In the genomic region with DNA sequence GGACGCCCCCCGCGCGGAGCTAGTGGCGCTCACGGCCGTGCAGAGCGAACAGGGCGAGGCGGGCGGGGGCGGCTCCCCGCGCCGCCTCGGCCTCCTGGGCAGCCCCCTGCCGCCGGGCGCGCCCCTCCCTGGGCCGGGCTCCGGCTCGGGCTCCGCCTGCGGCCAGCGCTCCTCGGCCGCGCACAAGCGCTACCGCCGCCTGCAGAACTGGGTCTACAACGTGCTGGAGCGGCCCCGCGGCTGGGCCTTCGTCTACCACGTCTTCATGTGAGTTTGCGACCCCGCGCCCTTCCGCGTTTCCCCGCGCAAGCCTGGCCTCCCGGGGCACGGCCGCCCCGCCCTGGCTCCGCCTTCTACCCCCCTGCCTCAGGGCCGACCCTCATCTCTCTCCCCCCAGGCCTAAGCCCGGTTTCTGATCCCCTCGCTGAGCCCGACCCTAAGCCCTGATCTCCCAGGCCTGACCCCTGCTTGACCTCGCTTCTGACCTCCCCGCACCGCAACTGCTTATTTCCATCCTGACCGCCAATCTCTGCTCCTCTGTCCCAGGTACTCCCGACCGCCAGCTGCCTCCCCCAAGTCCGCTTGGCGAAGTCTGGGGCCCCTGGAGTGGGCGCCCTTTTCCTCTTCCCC, we compare ENCODE assay signal across 9 cellular contexts. TPM values are rescaled to one million over a fixed set of nuclear protein-coding genes. Genes with fewer than 3 reads are reported as not detected.
DNase-seq lines count a peak whose midpoint lies in the region; ATAC-seq and TF ChIP-seq lines count a peak whose summit lies in the region.
"Had no signal": no experiment of that assay in that cellular context is flagged by ENCODE, and none has a peak within 500 bp of the region (broad histone marks: within the 10 kb centered on the region; RNA-seq: fewer than 3 reads in every experiment).

No MANE protein-coding gene starts in this region.

- TF ChIP-seq EP300 in tibial nerve (IDR thresholded peaks at IDR 0.05) = no peak

- ATAC-seq in activated CD8-positive, alpha-beta memory T cell treated with anti-CD3 and anti-CD28 coated beads, Interleukin-2, amount 10 ng/mL, durations not matched to agents 7 days and 5 days = no peak
- peak; percentile 10 for ATAC-seq in activated naive CD8-positive, alpha-beta T cell treated with anti-CD3 and anti-CD28 coated beads, Interleukin-2, amount 50 U/mL, for 24 hours
- ATAC-seq in GM18909 (IDR thresholded peaks at IDR 0.05; ENCODE audit: poor library complexity, unreplicated experiment) = no peak

- WGBS in tibial nerve, 2 donors = 31 to 32% methylated on average over 31 of the region's 63 CpGs

- DNase-seq in activated CD8-positive, alpha-beta memory T cell treated with anti-CD3 and anti-CD28 coated beads, Interleukin-2, amount 10 ng/mL, durations not matched to agents 7 days and 5 days = no peak
- DNase-seq in activated CD8-positive, alpha-beta memory T cell treated with anti-CD3 and anti-CD28 coated beads, Interleukin-2, amount 50 U/mL, for 4 hours = no peak
- DNase-seq in activated naive CD8-positive, alpha-beta T cell treated with anti-CD3 and anti-CD28 coated beads, Interleukin-2, amount 50 U/mL, for 24 hours = no peak
- DNase-seq in iPS-NIHi7 (ENCODE audit: extremely low spot score) (peak; percentile 65), tibial nerve (ENCODE audit: low spot score in 2 of 2) (no peak), AML-193 (lab: John Stamatoyannopoulos, UW) (no peak)
- DNase-seq in stimulated activated CD4-positive, alpha-beta T cell treated with anti-CD3 and anti-CD28 coated beads, Interleukin-15, amount 100 ng/mL, for 24 hours = no peak

- peaks cover 0 to 25% (median 15%) of the 10 kb centered on the region in 4 donors for H3K4me1 ChIP-seq in tibial nerve

- CTCF ChIA-PET in activated CD8-positive, alpha-beta memory T cell treated with anti-CD3 and anti-CD28 coated beads, Interleukin-2, amount 10 ng/mL, durations not matched to agents 7 days and 5 days (lab: Charles Lee) = interaction anchor here (3.8 kb wide), 1 partner anchor 10 kb away, joined by 16 read pairs; no protein-coding TSS in a partner anchor

- H3K4me3 Mint-ChIP-seq in activated CD8-positive, alpha-beta memory T cell treated with anti-CD3 and anti-CD28 coated beads, Interleukin-2, amount 10 ng/mL, durations not matched to agents 7 days and 5 days = peak overlapping the region; percentile 42
- peak overlapping the region; percentile 55 for H3K4me3 Mint-ChIP-seq in activated naive CD8-positive, alpha-beta T cell treated with anti-CD3 and anti-CD28 coated beads, Interleukin-2, amount 50 U/mL, for 24 hours

- no peaks in the 10 kb centered on the region for H3K36me3 ChIP-seq in tibial nerve

- no peaks in the 10 kb centered on the region for H3K9me3 ChIP-seq in tibial nerve

- H3K4me3 ChIP-seq in tibial nerve = peak overlapping the region in 3 of 4 donors; percentile 27 to 62 (median 37)

- peaks cover 35% of the 10 kb centered on the region for H3K27me3 Mint-ChIP-seq in activated CD8-positive, alpha-beta memory T cell treated with anti-CD3 and anti-CD28 coated beads, Interleukin-2, amount 10 ng/mL, durations not matched to agents 7 days and 5 days
- H3K27me3 Mint-ChIP-seq in activated naive CD8-positive, alpha-beta T cell treated with anti-CD3 and anti-CD28 coated beads, Interleukin-2, amount 50 U/mL, for 24 hours = peaks cover 24% of the 10 kb centered on the region

- TF ChIP-seq CTCF in tibial nerve (IDR thresholded peaks at IDR 0.05) = no peak

- no peaks in the 10 kb centered on the region for H3K36me3 Mint-ChIP-seq in activated CD8-positive, alpha-beta memory T cell treated with anti-CD3 and anti-CD28 coated beads, Interleukin-2, amount 10 ng/mL, durations not matched to agents 7 days and 5 days
- no peaks in the 10 kb centered on the region for H3K36me3 Mint-ChIP-seq in activated naive CD8-positive, alpha-beta T cell treated with anti-CD3 and anti-CD28 coated beads, Interleukin-2, amount 50 U/mL, for 24 hours (ENCODE audit: low read depth)

- peak overlapping the region in 3 of 4 donors; percentile 26 to 72 (median 49) for H3K27ac ChIP-seq in tibial nerve

- peaks cover 0 to 14% of the 10 kb centered on the region in 2 donors for H3K27me3 ChIP-seq in tibial nerve

- no peak for TF ChIP-seq POLR2A in tibial nerve (IDR thresholded peaks at IDR 0.05)

- no peak overlapping the region for H3K27ac Mint-ChIP-seq in activated CD8-positive, alpha-beta memory T cell treated with anti-CD3 and anti-CD28 coated beads, Interleukin-2, amount 10 ng/mL, durations not matched to agents 7 days and 5 days
- H3K27ac Mint-ChIP-seq in activated naive CD8-positive, alpha-beta T cell treated with anti-CD3 and anti-CD28 coated beads, Interleukin-2, amount 50 U/mL, for 24 hours = no peak overlapping the region

- peaks cover 7% of the 10 kb centered on the region for H3K4me1 Mint-ChIP-seq in activated CD8-positive, alpha-beta memory T cell treated with anti-CD3 and anti-CD28 coated beads, Interleukin-2, amount 10 ng/mL, durations not matched to agents 7 days and 5 days
- H3K4me1 Mint-ChIP-seq in activated naive CD8-positive, alpha-beta T cell treated with anti-CD3 and anti-CD28 coated beads, Interleukin-2, amount 50 U/mL, for 24 hours = peaks cover 13% of the 10 kb centered on the region

- no peaks in the 10 kb centered on the region for H3K9me3 Mint-ChIP-seq in activated CD8-positive, alpha-beta memory T cell treated with anti-CD3 and anti-CD28 coated beads, Interleukin-2, amount 10 ng/mL, durations not matched to agents 7 days and 5 days (ENCODE audit: low read depth)
- no peaks in the 10 kb centered on the region for H3K9me3 Mint-ChIP-seq in activated naive CD8-positive, alpha-beta T cell treated with anti-CD3 and anti-CD28 coated beads, Interleukin-2, amount 50 U/mL, for 24 hours

RNA-seq across cellular contexts. Expression of a gene that starts 0.7 kb away (rescaled TPM):
- under 1 TPM; 0.12 to 0.44 TPM for total RNA-seq in activated CD8-positive, alpha-beta memory T cell treated with anti-CD3 and anti-CD28 coated beads, Interleukin-2, amount 10 ng/mL, durations not matched to agents 7 days and 5 days
- total RNA-seq in tibial nerve = 1 to 10 TPM in 3 of 4 donors, under 1 TPM in 1; 0.22 to 2.1 (median 1.7) TPM
- total RNA-seq: pulmonary artery endothelial cell had no signal
